Comparison of ENCODE assay signal across 12 cellular contexts in genomic region chr5:113212244-113212920, GRCh38.
DNase-seq lines count a peak whose midpoint lies in the region; ATAC-seq, FAIRE-seq and TF ChIP-seq lines count a peak whose summit lies in the region.
"Had no signal": no experiment of that assay in that cellular context is flagged by ENCODE, and none has a peak within 500 bp of the region (broad histone marks: within the 10 kb centered on the region; RNA-seq: fewer than 3 reads in every experiment).

No MANE protein-coding gene starts in this region.

- no peak overlapping the region for H3K27ac ChIP-seq in astrocyte (ENCODE audit: low read depth, low read length)
- H3K27ac ChIP-seq in Karpas-422 (ENCODE audit: low read length), result no peak overlapping the region
- H3K27ac ChIP-seq: PC-9 had no signal

- H3K9me2 ChIP-seq in Karpas-422 (replicated peaks; ENCODE audit: insufficient read depth, low read length), result no peaks in the 10 kb centered on the region

- FAIRE-seq in astrocyte (lab: Jason Lieb, UNC), result peak; percentile 20

- no peaks in the 10 kb centered on the region for H3K27me3 ChIP-seq in astrocyte (ENCODE audit: insufficient read depth, low read length)
- H3K27me3 ChIP-seq in Karpas-422 (ENCODE audit: low read length), result no peaks in the 10 kb centered on the region

- H3K27ac Mint-ChIP-seq in astrocyte (ENCODE audit: unreplicated experiment), result no peak overlapping the region

- H3K36me3 Mint-ChIP-seq in astrocyte (ENCODE audit: low read depth, unreplicated experiment), result no peaks in the 10 kb centered on the region

- H4K20me1 ChIP-seq in astrocyte (ENCODE audit: insufficient read depth, low read length), result peaks cover 53% of the 10 kb centered on the region
- no peaks in the 10 kb centered on the region for H4K20me1 ChIP-seq in Karpas-422 (ENCODE audit: insufficient read depth, low read depth, low read length)

- no peak overlapping the region for H3K4me3 Mint-ChIP-seq in astrocyte (ENCODE audit: unreplicated experiment)

- no peaks in the 10 kb centered on the region for H3K27me3 Mint-ChIP-seq in astrocyte (ENCODE audit: low read depth, unreplicated experiment)

- H3K4me2 ChIP-seq in astrocyte (ENCODE audit: low read length), result peak overlapping the region; percentile 29
- no peak overlapping the region for H3K4me2 ChIP-seq in Karpas-422 (ENCODE audit: low read depth, low read length, poor library complexity, severe bottlenecking)
- H3K4me2 ChIP-seq: PC-9 had no signal

- no peak for TF ChIP-seq CTCF in astrocyte (IDR thresholded peaks at IDR 0.05; ENCODE audit: insufficient read depth, low read depth, low read length)

- peaks cover 26% of the 10 kb centered on the region for H3K4me1 Mint-ChIP-seq in astrocyte (ENCODE audit: low read depth, unreplicated experiment)

- ATAC-seq in HG03280 (IDR thresholded peaks at IDR 0.05; ENCODE audit: unreplicated experiment), result no peak

- DNase-seq in Ammon's horn (ENCODE audit: low spot score), result peak; percentile 71
- peak; percentile 34 for DNase-seq in NCI-H1105 (lab: John Stamatoyannopoulos, UW)
- DNase-seq in astrocyte (ENCODE audit: low read depth), result peak; percentile 67
- DNase-seq in inferior parietal cortex (ENCODE audit: extremely low spot score), result peak; percentile 45
- no peak for DNase-seq in stimulated activated CD4-positive, alpha-beta T cell treated with anti-CD3 and anti-CD28 coated beads, Interleukin-15, amount 100 ng/mL, for 24 hours
- no peak for DNase-seq in Karpas-422
- DNase-seq in UCSD-AML1 (lab: John Stamatoyannopoulos, UW; ENCODE audit: unreplicated experiment), result no peak
- DNase-seq: AML-193; stimulated activated CD4-positive, alpha-beta T cell treated with anti-CD3 and anti-CD28 coated beads, Interleukin-2, amount 100 ng/mL, for 48 hours had no signal

- H3K4me3 ChIP-seq in astrocyte (ENCODE audit: insufficient read depth, low read depth, low read length) (no peak overlapping the region), Karpas-422 (ENCODE audit: low read length) (no peak overlapping the region)
- H3K4me3 ChIP-seq: lung, PC-9 had no signal

- H3K9me3 ChIP-seq in astrocyte (ENCODE audit: insufficient read depth, low read depth, low read length) (no peaks in the 10 kb centered on the region), Karpas-422 (ENCODE audit: low read length) (no peaks in the 10 kb centered on the region)

- H3K9ac ChIP-seq in astrocyte (ENCODE audit: low read length) (no peak overlapping the region), Karpas-422 (ENCODE audit: low read length) (no peak overlapping the region)

- H3K36me3 ChIP-seq in astrocyte (ENCODE audit: insufficient read depth, low read length) (no peaks in the 10 kb centered on the region), Karpas-422 (ENCODE audit: insufficient read depth, low read length) (no peaks in the 10 kb centered on the region)

- H3K4me1 ChIP-seq in astrocyte (ENCODE audit: insufficient read depth, low read length) (peaks cover 28% of the 10 kb centered on the region), Karpas-422 (ENCODE audit: low read length) (peaks cover 20% of the 10 kb centered on the region)

- H2AFZ ChIP-seq in astrocyte (ENCODE audit: low read depth, low read length) (no peak overlapping the region), Karpas-422 (ENCODE audit: low read length) (no peak overlapping the region)
- H2AFZ ChIP-seq: PC-9 had no signal

- no peaks in the 10 kb centered on the region for H3K9me3 Mint-ChIP-seq in astrocyte (ENCODE audit: unreplicated experiment)

- H3K79me2 ChIP-seq in astrocyte (ENCODE audit: insufficient read depth, low read length), result peaks cover 27% of the 10 kb centered on the region
- H3K79me2 ChIP-seq in Karpas-422 (ENCODE audit: low read length), result no peaks in the 10 kb centered on the region

Comparison
In these comparisons a context has a peak if more than half of its experiments do, and no peak if none do; other contexts are left out.
1. DNase-seq: peak in Ammon's horn (single experiment), NCI-H1105 (single experiment), astrocyte (single experiment) and inferior parietal cortex (single experiment); none in stimulated activated CD4-positive, alpha-beta T cell treated with anti-CD3 and anti-CD28 coated beads, Interleukin-15, amount 100 ng/mL, for 24 hours (single experiment), Karpas-422 (single experiment) and UCSD-AML1 (single experiment).